Comparison of ENCODE assay signal across 9 cellular contexts in genomic region chr7:40437498-40437897, GRCh38.
DNase-seq lines count a peak whose midpoint lies in the region; ATAC-seq, FAIRE-seq and TF ChIP-seq lines count a peak whose summit lies in the region.
"Had no signal": no experiment of that assay in that cellular context is flagged by ENCODE, and none has a peak within 500 bp of the region (broad histone marks: within the 10 kb centered on the region; RNA-seq: fewer than 3 reads in every experiment).

No MANE protein-coding gene starts in this region.

- H3K9me3 ChIP-seq in breast epithelium (peaks cover 4 to 21% of the 10 kb centered on the region in 2 donors), body of pancreas (no peaks in the 10 kb centered on the region), uterus (no peaks in the 10 kb centered on the region)

- H3K27me3 Mint-ChIP-seq in MCF 10A (ENCODE audit: insufficient read depth, unreplicated experiment) = no peaks in the 10 kb centered on the region

- H3K36me3 ChIP-seq in breast epithelium (no peaks in the 10 kb centered on the region), body of pancreas (replicated peaks in 1 of 2; ENCODE audit: insufficient read depth in 1 of 2, low read depth in 2 of 2) (no peaks in the 10 kb centered on the region), kidney epithelial cell (ENCODE audit: control insufficient read depth, insufficient read depth, low read length) (no peaks in the 10 kb centered on the region), uterus (no peaks in the 10 kb centered on the region)

- H3K4me1 Mint-ChIP-seq in MCF 10A (ENCODE audit: insufficient read depth, unreplicated experiment) = no peaks in the 10 kb centered on the region

- FAIRE-seq in GM12891 (lab: Jason Lieb, UNC) = no peak
- FAIRE-seq: A204.1 had no signal

- no peak overlapping the region for H3K27ac Mint-ChIP-seq in MCF 10A (ENCODE audit: low read depth, unreplicated experiment)

- H3K4me3 Mint-ChIP-seq in MCF 10A (ENCODE audit: unreplicated experiment) = no peak overlapping the region

- H3K4me1 ChIP-seq in breast epithelium = no peaks in the 10 kb centered on the region
- H3K4me1 ChIP-seq in body of pancreas = no peaks in the 10 kb centered on the region
- no peaks in the 10 kb centered on the region for H3K4me1 ChIP-seq in uterus

- H3K4me3 ChIP-seq in breast epithelium (no peak overlapping the region), body of pancreas (no peak overlapping the region), kidney epithelial cell (ENCODE audit: low read depth, low read length) (no peak overlapping the region), uterus (no peak overlapping the region)

- H3K9me3 Mint-ChIP-seq in MCF 10A (ENCODE audit: unreplicated experiment) = peaks cover 15% of the 10 kb centered on the region

- ATAC-seq in body of pancreas = peak; percentile 56

- POLR2A ChIA-PET in MCF 10A (lab: Yijun Ruan, JAX) = no interaction called here

- TF ChIP-seq POLR2A in breast epithelium (IDR thresholded peaks at IDR 0.05) = no peak
- TF ChIP-seq POLR2A in body of pancreas (IDR thresholded peaks at IDR 0.05) = no peak
- TF ChIP-seq POLR2A in uterus (IDR thresholded peaks at IDR 0.05) = no peak
- no peak for TF ChIP-seq POLR2A in GM12891 (IDR thresholded peaks at IDR 0.05; ENCODE audit: low read depth, low read length)

- DNase-seq in MCF 10A (ENCODE audit: unreplicated experiment) (peak; percentile 38), breast epithelium (ENCODE audit: low spot score in 2 of 2) (no peak), body of pancreas (no peak), kidney epithelial cell (ENCODE audit: low read depth) (peak; percentile 81), uterus (no peak), GM12891 (ENCODE audit: insufficient read length, low spot score) (no peak), foreskin melanocyte (no peak), SHP77 treated with DMSO at 0.1 percent for 48 hours (lab: John Stamatoyannopoulos, UW) (no peak)

- H3K27me3 ChIP-seq in breast epithelium = no peaks in the 10 kb centered on the region
- no peaks in the 10 kb centered on the region for H3K27me3 ChIP-seq in body of pancreas
- H3K27me3 ChIP-seq in kidney epithelial cell (ENCODE audit: control insufficient read depth, insufficient read depth, low read length) = no peaks in the 10 kb centered on the region
- no peaks in the 10 kb centered on the region for H3K27me3 ChIP-seq in uterus

- TF ChIP-seq CTCF in MCF 10A (IDR thresholded peaks at IDR 0.05; ENCODE audit: unreplicated experiment) (no peak), breast epithelium (IDR thresholded peaks at IDR 0.05) (no peak), body of pancreas (IDR thresholded peaks at IDR 0.05) (no peak), kidney epithelial cell (IDR thresholded peaks at IDR 0.05; ENCODE audit: insufficient read depth, low read length, poor library complexity, severe bottlenecking) (no peak), uterus (IDR thresholded peaks at IDR 0.05) (no peak)

- no TSS peak for BruUV-seq in MCF 10A (replicated peaks; lab: Mats Ljungman, UMichigan)

- no peaks in the 10 kb centered on the region for H3K36me3 Mint-ChIP-seq in MCF 10A (ENCODE audit: insufficient read depth, unreplicated experiment)

- CTCF ChIA-PET in MCF 10A (lab: Yijun Ruan, JAX) = no interaction called here

- intact Hi-C loops in MCF 10A (cut with micrococcal nuclease) = no loop called here
- intact Hi-C loops in breast epithelium (cut with DNase I; ENCODE audit: low total_unique reads) = no loop called here
- intact Hi-C loops in body of pancreas (cut with DNase I) = no loop called here
- intact Hi-C loops in uterus (cut with DNase I; ENCODE audit: low total_unique reads) = no loop called here

- H3K27ac ChIP-seq in breast epithelium (peak overlapping the region in 1 of 2 donors; percentile 16), body of pancreas (peak overlapping the region in 1 of 4 donors; percentile 48), uterus (peak overlapping the region; percentile 1 to 57)

- WGBS in body of pancreas, 2 donors = 42 to 87% methylated on average over 1 of the region's 1 CpG

TF ChIP-seq in GM12891, 5 proteins besides CTCF, POLR2A, EP300 and RAD21:
- TF ChIP-seq TAF1 (IDR thresholded peaks at IDR 0.05; ENCODE audit: low read depth, low read length) (no peak), PAX5 (IDR thresholded peaks at IDR 0.05; ENCODE audit: insufficient read depth, low read length, severe bottlenecking) (no peak), POU2F2 (IDR thresholded peaks at IDR 0.05; ENCODE audit: low read depth, low read length) (no peak), POLR2AphosphoS5 (IDR thresholded peaks at IDR 0.05; ENCODE audit: low read depth, low read length) (no peak), SPI1 (IDR thresholded peaks at IDR 0.05; ENCODE audit: low read depth, low read length) (no peak)

Comparison
In these comparisons a context has a peak if more than half of its experiments do, and no peak if none do; other contexts are left out.
1. DNase-seq: peak in MCF 10A (single experiment) and kidney epithelial cell (single experiment); none in breast epithelium (0 of 2), body of pancreas (0 of 4), uterus (0 of 2), GM12891 (single experiment), foreskin melanocyte (single experiment) and SHP77 treated with DMSO at 0.1 percent for 48 hours (single experiment).